In the genomic region with DNA sequence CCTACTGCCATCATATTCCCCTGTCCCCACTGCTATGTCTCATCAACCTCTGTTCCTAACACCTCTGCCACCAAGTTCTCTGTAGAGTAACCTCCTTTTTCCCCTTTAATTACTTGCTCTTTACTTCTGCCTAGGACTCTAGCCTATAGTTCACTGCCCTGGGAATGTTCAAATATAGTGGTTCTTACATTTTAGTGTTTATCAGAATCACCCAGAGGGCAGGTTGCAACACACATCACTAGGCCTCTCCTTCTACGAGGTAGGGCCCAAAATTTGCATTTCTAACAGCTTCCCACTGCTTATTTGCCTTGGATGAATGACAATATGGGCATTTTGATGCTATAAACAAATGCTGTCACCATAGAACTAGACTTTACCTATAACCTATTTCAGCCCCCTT, we compare ENCODE assay signal across 1 cellular context.
TF ChIP-seq lines count a peak whose summit lies in the region.

No MANE protein-coding gene starts in this region.

TF ChIP-seq in WTC11, 78 proteins besides CTCF, POLR2A, EP300 and RAD21 (continued from another document):
- TF ChIP-seq, protein P1, sequence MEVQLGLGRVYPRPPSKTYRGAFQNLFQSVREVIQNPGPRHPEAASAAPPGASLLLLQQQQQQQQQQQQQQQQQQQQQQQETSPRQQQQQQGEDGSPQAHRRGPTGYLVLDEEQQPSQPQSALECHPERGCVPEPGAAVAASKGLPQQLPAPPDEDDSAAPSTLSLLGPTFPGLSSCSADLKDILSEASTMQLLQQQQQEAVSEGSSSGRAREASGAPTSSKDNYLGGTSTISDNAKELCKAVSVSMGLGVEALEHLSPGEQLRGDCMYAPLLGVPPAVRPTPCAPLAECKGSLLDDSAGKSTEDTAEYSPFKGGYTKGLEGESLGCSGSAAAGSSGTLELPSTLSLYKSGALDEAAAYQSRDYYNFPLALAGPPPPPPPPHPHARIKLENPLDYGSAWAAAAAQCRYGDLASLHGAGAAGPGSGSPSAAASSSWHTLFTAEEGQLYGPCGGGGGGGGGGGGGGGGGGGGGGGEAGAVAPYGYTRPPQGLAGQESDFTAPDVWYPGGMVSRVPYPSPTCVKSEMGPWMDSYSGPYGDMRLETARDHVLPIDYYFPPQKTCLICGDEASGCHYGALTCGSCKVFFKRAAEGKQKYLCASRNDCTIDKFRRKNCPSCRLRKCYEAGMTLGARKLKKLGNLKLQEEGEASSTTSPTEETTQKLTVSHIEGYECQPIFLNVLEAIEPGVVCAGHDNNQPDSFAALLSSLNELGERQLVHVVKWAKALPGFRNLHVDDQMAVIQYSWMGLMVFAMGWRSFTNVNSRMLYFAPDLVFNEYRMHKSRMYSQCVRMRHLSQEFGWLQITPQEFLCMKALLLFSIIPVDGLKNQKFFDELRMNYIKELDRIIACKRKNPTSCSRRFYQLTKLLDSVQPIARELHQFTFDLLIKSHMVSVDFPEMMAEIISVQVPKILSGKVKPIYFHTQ (CRISPR knock-in tag; IDR thresholded peaks at IDR 0.05), result no peak
- TF ChIP-seq JAZF1 (CRISPR knock-in tag; IDR thresholded peaks at IDR 0.05), result no peak
